ENCODE assay signal across 16 cellular contexts in genomic region chr3:9392041-9392440, GRCh38. TPM values are rescaled to one million over a fixed set of nuclear protein-coding genes. Genes with fewer than 3 reads are reported as not detected.
A peak's percentile ranks its signal among the peaks of the same experiment; 100 is the strongest.
DNase-seq lines count a peak whose midpoint lies in the region; ATAC-seq, FAIRE-seq and TF ChIP-seq lines count a peak whose summit lies in the region.
"Had no signal": no experiment of that assay in that cellular context is flagged by ENCODE, and none has a peak within 500 bp of the region (broad histone marks: within the 10 kb centered on the region; RNA-seq: fewer than 3 reads in every experiment).

No MANE protein-coding gene starts in this region.

- intact Hi-C loops in CD4-positive, alpha-beta memory T cell (cut with micrococcal nuclease) = no loop called here
- intact Hi-C loops in activated T-helper 2 cell treated with anti-CD3 and anti-CD28 coated beads, Interferon-gamma antibody, Interleukin-2, Interleukin-4, amounts not matched to agents 10 μg/mL and 5 μg/mL and 100 μg/mL, durations not matched to agents 14 hours and 24 hours and 36 hours (cut with micrococcal nuclease) = no loop called here

- TF ChIP-seq EP300 in A549 (IDR thresholded peaks at IDR 0.05) = no peak

- H3K4me2 ChIP-seq in A549 = peak overlapping the region; percentile 94; the same call in 2 of the 3 replicates

- H3K27me3 ChIP-seq in CD4-positive, alpha-beta memory T cell (ENCODE audit: insufficient read depth, low read length) = no peaks in the 10 kb centered on the region
- H3K27me3 ChIP-seq: BLaER1 treated with 17β-estradiol and CSF1 and Interleukin-3, amounts not matched to agents 10 nM and 100 nM; upper lobe of right lung had no signal

- no peak for TF ChIP-seq CTCF in A549 (IDR thresholded peaks at IDR 0.05)

- no peak for TF ChIP-seq RAD21 in A549 (conservative IDR thresholded peaks at IDR 0.05 in 1 of 2, IDR thresholded peaks at IDR 0.05 in 1 of 2)

- ATAC-seq in A549 = no peak
- ATAC-seq in naive B cell (ENCODE audit: low read depth in 2 of 2) = no peak
- ATAC-seq in HG03108 (IDR thresholded peaks at IDR 0.05; ENCODE audit: unreplicated experiment) = no peak
- ATAC-seq in GM21526 (IDR thresholded peaks at IDR 0.05; ENCODE audit: low FRiP score, unreplicated experiment) = no peak
- ATAC-seq: upper lobe of right lung had no signal

- 30% methylated on average over 1 of the region's 1 CpG for WGBS in A549 (ENCODE audit: missing lambda C conversion rate)

- H3K4me1 Mint-ChIP-seq in CD4-positive, alpha-beta memory T cell = peaks cover 44 to 81% (median 55%) of the 10 kb centered on the region in 4 donors
- peaks cover 42% of the 10 kb centered on the region for H3K4me1 Mint-ChIP-seq in activated T-helper 2 cell treated with anti-CD3 and anti-CD28 coated beads, Interferon-gamma antibody, Interleukin-2, Interleukin-4, amounts not matched to agents 10 μg/mL and 5 μg/mL and 100 μg/mL, durations not matched to agents 14 hours and 24 hours and 36 hours (ENCODE audit: low read depth)
- peaks cover 27 to 45% (median 37%) of the 10 kb centered on the region in 3 donors for H3K4me1 Mint-ChIP-seq in naive B cell

- no peak overlapping the region for H3K27ac ChIP-seq in A549
- H3K27ac ChIP-seq in CD4-positive, alpha-beta memory T cell (ENCODE audit: low read depth, low read length) = no peak overlapping the region
- H3K27ac ChIP-seq: BLaER1 treated with 17β-estradiol and CSF1 and Interleukin-3, amounts not matched to agents 10 nM and 100 nM had no signal

- H3K9me3 Mint-ChIP-seq in CD4-positive, alpha-beta memory T cell = peaks cover 0 to 4% (median 0%) of the 10 kb centered on the region in 8 donors
- H3K9me3 Mint-ChIP-seq in activated T-helper 2 cell treated with anti-CD3 and anti-CD28 coated beads, Interferon-gamma antibody, Interleukin-2, Interleukin-4, amounts not matched to agents 10 μg/mL and 5 μg/mL and 100 μg/mL, durations not matched to agents 14 hours and 24 hours and 36 hours = no peaks in the 10 kb centered on the region
- H3K9me3 Mint-ChIP-seq in naive B cell = no peaks in the 10 kb centered on the region

- peak overlapping the region; percentile 6 to 97 (median 56) for H3K27ac Mint-ChIP-seq in CD4-positive, alpha-beta memory T cell
- peak overlapping the region; percentile 75 for H3K27ac Mint-ChIP-seq in activated T-helper 2 cell treated with anti-CD3 and anti-CD28 coated beads, Interferon-gamma antibody, Interleukin-2, Interleukin-4, amounts not matched to agents 10 μg/mL and 5 μg/mL and 100 μg/mL, durations not matched to agents 14 hours and 24 hours and 36 hours
- H3K27ac Mint-ChIP-seq in naive B cell = peak overlapping the region in 4 of 6 donors; percentile 52 to 79 (median 60)

- POLR2A ChIA-PET in A549 (lab: Yijun Ruan, JAX) = interaction anchor here (1.3 kb wide), 1 partner anchor 8 kb away, joined by 3 read pairs; no protein-coding TSS in a partner anchor
- POLR2A ChIA-PET in CD4-positive, alpha-beta memory T cell (lab: Charles Lee; ENCODE audit: partially characterized antibody) = interaction anchor here (2.8 kb wide), 1 partner anchor 29 kb away, joined by 13 read pairs; the partner anchor contains the start of gene THUMPD3

- DNase-seq in A549 (ENCODE audit: low read depth in 1 of 2, low spot score in 1 of 2) (no peak), naive B cell (no peak), GOT3 (lab: John Stamatoyannopoulos, UW) (no peak)
- DNase-seq in CD4-positive, alpha-beta memory T cell = no peak
- DNase-seq in activated T-helper 2 cell treated with anti-CD3 and anti-CD28 coated beads, Interferon-gamma antibody, Interleukin-2, Interleukin-4, amounts not matched to agents 10 μg/mL and 5 μg/mL and 100 μg/mL, durations not matched to agents 14 hours and 24 hours and 36 hours (ENCODE audit: low spot score) = no peak
- DNase-seq: activated CD4-positive, CD25-positive, alpha-beta regulatory T cell; effector CD8-positive, alpha-beta T cell; foreskin melanocyte; IMR-90; NCI-H1092 treated with DMSO at 0.1 percent for 48 hours; upper lobe of right lung had no signal

- CTCF ChIA-PET in A549 (lab: Yijun Ruan, JAX) = no interaction called here
- CTCF ChIA-PET in CD4-positive, alpha-beta memory T cell (lab: Charles Lee; ENCODE audit: partially characterized antibody) = no interaction called here

- peaks cover 0 to under 1% of the 10 kb centered on the region in 2 donors for H3K27me3 Mint-ChIP-seq in CD4-positive, alpha-beta memory T cell
- H3K27me3 Mint-ChIP-seq in activated T-helper 2 cell treated with anti-CD3 and anti-CD28 coated beads, Interferon-gamma antibody, Interleukin-2, Interleukin-4, amounts not matched to agents 10 μg/mL and 5 μg/mL and 100 μg/mL, durations not matched to agents 14 hours and 24 hours and 36 hours (ENCODE audit: low read depth) = no peaks in the 10 kb centered on the region
- H3K27me3 Mint-ChIP-seq in naive B cell = no peaks in the 10 kb centered on the region

- TF ChIP-seq POLR2A in A549 (IDR thresholded peaks at IDR 0.05; ENCODE audit: low read length) = no peak

- no peak overlapping the region for H3K4me3 ChIP-seq in A549
- no peak overlapping the region for H3K4me3 ChIP-seq in CD4-positive, alpha-beta memory T cell (ENCODE audit: low read length in 2 of 2)
- H3K4me3 ChIP-seq: BLaER1 treated with 17β-estradiol and CSF1 and Interleukin-3, amounts not matched to agents 10 nM and 100 nM; upper lobe of right lung had no signal

- H3K36me3 Mint-ChIP-seq in CD4-positive, alpha-beta memory T cell = peaks cover 33 to 74% of the 10 kb centered on the region in 2 donors
- H3K36me3 Mint-ChIP-seq in activated T-helper 2 cell treated with anti-CD3 and anti-CD28 coated beads, Interferon-gamma antibody, Interleukin-2, Interleukin-4, amounts not matched to agents 10 μg/mL and 5 μg/mL and 100 μg/mL, durations not matched to agents 14 hours and 24 hours and 36 hours (ENCODE audit: low read depth) = peaks cover 86% of the 10 kb centered on the region
- H3K36me3 Mint-ChIP-seq in naive B cell = peaks cover 0 to 26% of the 10 kb centered on the region in 2 donors

- H3K4me3 Mint-ChIP-seq in CD4-positive, alpha-beta memory T cell = peak overlapping the region in 4 of 8 donors; percentile 2 to 35 (median 27)
- peak overlapping the region; percentile 5 for H3K4me3 Mint-ChIP-seq in activated T-helper 2 cell treated with anti-CD3 and anti-CD28 coated beads, Interferon-gamma antibody, Interleukin-2, Interleukin-4, amounts not matched to agents 10 μg/mL and 5 μg/mL and 100 μg/mL, durations not matched to agents 14 hours and 24 hours and 36 hours (ENCODE audit: low read depth)
- H3K4me3 Mint-ChIP-seq in naive B cell = peak overlapping the region in 1 of 8 donors; percentile 20

- no peaks in the 10 kb centered on the region for H3K9me3 ChIP-seq in A549
- no peaks in the 10 kb centered on the region for H3K9me3 ChIP-seq in CD4-positive, alpha-beta memory T cell (ENCODE audit: control insufficient read depth in 1 of 2, low read length in 2 of 2)
- H3K9me3 ChIP-seq: BLaER1 treated with 17β-estradiol and CSF1 and Interleukin-3, amounts not matched to agents 10 nM and 100 nM; upper lobe of right lung had no signal

- H3K4me1 ChIP-seq in A549 = peaks cover 57% of the 10 kb centered on the region
- H3K4me1 ChIP-seq in CD4-positive, alpha-beta memory T cell (ENCODE audit: insufficient read depth, low read length) = peaks cover 61% of the 10 kb centered on the region

- peaks cover 61% of the 10 kb centered on the region for H3K36me3 ChIP-seq in CD4-positive, alpha-beta memory T cell (ENCODE audit: insufficient read depth, low read length)

- FAIRE-seq in A549 (lab: Jason Lieb, UNC) = no peak
- FAIRE-seq: bronchial epithelial cell, keratinocyte had no signal

TF ChIP-seq in A549, 52 proteins besides CTCF, POLR2A, EP300 and RAD21 (continues in another document):
- TF ChIP-seq EHMT2 (IDR thresholded peaks at IDR 0.05; ENCODE audit: low read depth) (no peak), ATOH8 (CRISPR knock-in tag; IDR thresholded peaks at IDR 0.05; ENCODE audit: low read depth) (no peak)

RNA-seq across cellular contexts. Expression of gene SETD5, which starts 5.4 kb away (rescaled TPM):
- polyA plus RNA-seq in A549 (2011; rRNA removed) (92.3 and 116 TPM in 2 replicates), A549 (2017; fragmentation: RNase III; extraction: RNeasy Plus Mini Kit Qiagen cat#74134 plus additional on column Dnase treatment) (41.7 to 46.1 TPM (median 44.2 TPM) in 3 replicates), naive B cell (ENCODE audit: low read depth in 6 of 6) (10 to 100 TPM; 26.9 to 80.7 (median 42.5) TPM)
- 27.4 and 36.6 TPM in 2 replicates for polyA plus RNA-seq in A549 (2012; cell fraction: cytosol; rRNA removed)
- polyA plus RNA-seq in A549 (2012; cell fraction: nucleus; rRNA removed) = 70.5 and 82.3 TPM in 2 replicates
- polyA minus RNA-seq in A549 (2011; rRNA and poly(A)+ RNA removed) = 151 and 153 TPM in 2 replicates
- 100 to 1,000 TPM; 142 TPM for total RNA-seq in CD4-positive, alpha-beta memory T cell
- polyA plus RNA-seq in CD4-positive, alpha-beta memory T cell = 10 to 100 TPM in 1 of 2 donors, 1 to 10 TPM in 1; 8.4 to 51.4 TPM
- 146 and 148 TPM in 2 replicates for total RNA-seq in activated T-helper 2 cell treated with anti-CD3 and anti-CD28 coated beads, Interferon-gamma antibody, Interleukin-2, Interleukin-4, amounts not matched to agents 10 μg/mL and 5 μg/mL and 100 μg/mL, durations not matched to agents 14 hours and 24 hours and 36 hours

RNA-seq across cellular contexts. Expression of gene THUMPD3, which starts 29.2 kb away (rescaled TPM):
- polyA plus RNA-seq in A549 (2011; rRNA removed) (86.0 and 93.2 TPM in 2 replicates), A549 (2017; fragmentation: RNase III; extraction: RNeasy Plus Mini Kit Qiagen cat#74134 plus additional on column Dnase treatment) (53.9 to 64.4 TPM (median 60.7 TPM) in 3 replicates), naive B cell (ENCODE audit: low read depth in 6 of 6) (10 to 100 TPM in 5 of 6 donors, 1 to 10 TPM in 1; 9.6 to 21.5 (median 17.5) TPM)
- polyA plus RNA-seq in A549 (2012; cell fraction: cytosol; rRNA removed) = 30.2 and 32.0 TPM in 2 replicates
- polyA plus RNA-seq in A549 (2012; cell fraction: nucleus; rRNA removed) = 15.7 and 22.5 TPM in 2 replicates
- 50.7 and 51.4 TPM in 2 replicates for polyA minus RNA-seq in A549 (2011; rRNA and poly(A)+ RNA removed)
- total RNA-seq in CD4-positive, alpha-beta memory T cell = 10 to 100 TPM; 36.9 to 39.2 TPM
- polyA plus RNA-seq in CD4-positive, alpha-beta memory T cell = 10 to 100 TPM; 10.8 to 29.3 TPM
- total RNA-seq in activated T-helper 2 cell treated with anti-CD3 and anti-CD28 coated beads, Interferon-gamma antibody, Interleukin-2, Interleukin-4, amounts not matched to agents 10 μg/mL and 5 μg/mL and 100 μg/mL, durations not matched to agents 14 hours and 24 hours and 36 hours = 56.5 and 57.7 TPM in 2 replicates
